ENCODE assay signal across 19 cellular contexts in genomic region chr4:125168531-125168930, GRCh38.
"Had no signal": no experiment of that assay in that cellular context is flagged by ENCODE, and none has a peak within 500 bp of the region (broad histone marks: within the 10 kb centered on the region; RNA-seq: fewer than 3 reads in every experiment).

No MANE protein-coding gene starts in this region.

- H3K9me3 ChIP-seq: body of pancreas, gastrocnemius medialis, heart left ventricle, ovary, right lobe of liver, upper lobe of left lung had no signal

- H3K4me1 ChIP-seq: body of pancreas, gastrocnemius medialis, heart left ventricle, right lobe of liver, spleen, upper lobe of left lung had no signal

- ATAC-seq: activated CD4-positive, alpha-beta T cell treated with anti-CD3 and anti-CD28 coated beads for 36 hours; activated CD8-positive, alpha-beta T cell treated with anti-CD3 and anti-CD28 coated beads for 36 hours; body of pancreas; gastrocnemius medialis; heart left ventricle; left colon; right lobe of liver had no signal

- H3K27me3 ChIP-seq: body of pancreas, gastrocnemius medialis, heart left ventricle, ovary, right lobe of liver, spleen, upper lobe of left lung had no signal

- H3K27ac ChIP-seq: body of pancreas, gastrocnemius medialis, heart left ventricle, ovary, right lobe of liver, spleen, upper lobe of left lung, WERI-Rb-1 had no signal

- H3K4me3 ChIP-seq: body of pancreas, gastrocnemius medialis, heart left ventricle, lung, ovary, right lobe of liver, spleen, upper lobe of left lung had no signal

- DNase-seq: activated CD4-positive, alpha-beta T cell treated with anti-CD3 and anti-CD28 coated beads for 36 hours; activated CD8-positive, alpha-beta memory T cell treated with anti-CD3 and anti-CD28 coated beads, Interleukin-2, amount 50 U/mL, for 4 hours; activated CD8-positive, alpha-beta T cell treated with anti-CD3 and anti-CD28 coated beads for 36 hours; activated effector memory CD4-positive, alpha-beta T cell treated with anti-CD3 and anti-CD28 coated beads, Interleukin-2, amount 50 U/mL, for 16 hours; activated T-cell treated with anti-CD3 and anti-CD28 coated beads, Interleukin-2, amount 50 U/mL, for 48 hours; amniotic stem cell; body of pancreas; central memory CD4-positive, alpha-beta T cell; effector CD8-positive, alpha-beta T cell; gastrocnemius medialis; heart left ventricle; left colon; midbrain; ovary; right lobe of liver; spleen; upper lobe of left lung; WERI-Rb-1 had no signal

- H3K36me3 ChIP-seq: gastrocnemius medialis, heart left ventricle, ovary, right lobe of liver, spleen, upper lobe of left lung, WERI-Rb-1 had no signal
